Comparison of ENCODE assay signal across 15 cellular contexts in genomic region chrX:154351183-154352011, GRCh38. TPM values are rescaled to one million over a fixed set of nuclear protein-coding genes. Genes with fewer than 3 reads are reported as not detected.
DNase-seq lines count a peak whose midpoint lies in the region; ATAC-seq and TF ChIP-seq lines count a peak whose summit lies in the region.
"Had no signal": no experiment of that assay in that cellular context is flagged by ENCODE, and none has a peak within 500 bp of the region (broad histone marks: within the 10 kb centered on the region; RNA-seq: fewer than 3 reads in every experiment).

No MANE protein-coding gene starts in this region.

- peaks cover 15% of the 10 kb centered on the region for H3K36me3 Mint-ChIP-seq in activated T-helper 1 cell treated with anti-CD3 and anti-CD28 coated beads, Interleukin-12 subunit alpha, Interleukin-12 subunit beta, Interleukin-2, Interleukin-4 antibody, amounts not matched to agents 30 ng/mL and 10 ng/mL and 1 ng/mL, durations not matched to agents 14 hours and 24 hours and 36 hours (ENCODE audit: low read depth)
- H3K36me3 Mint-ChIP-seq in activated B cell treated with CpG ODN at 0.5 μM for 24 hours (ENCODE audit: low read depth), result peaks cover 51% of the 10 kb centered on the region
- peaks cover 28 to 42% of the 10 kb centered on the region in 2 donors for H3K36me3 Mint-ChIP-seq in stimulated activated naive B cell treated with anti-CD40 and anti-IgM and Interleukin-4, amounts not matched to agents 10 μg/mL and 1 μg/mL and 100 μg/mL, for 72 hours

- H3K4me3 Mint-ChIP-seq in activated T-helper 1 cell treated with anti-CD3 and anti-CD28 coated beads, Interleukin-12 subunit alpha, Interleukin-12 subunit beta, Interleukin-2, Interleukin-4 antibody, amounts not matched to agents 30 ng/mL and 10 ng/mL and 1 ng/mL, durations not matched to agents 14 hours and 24 hours and 36 hours, result no peak overlapping the region
- H3K4me3 Mint-ChIP-seq in activated B cell treated with CpG ODN at 0.5 μM for 24 hours, result no peak overlapping the region
- no peak overlapping the region for H3K4me3 Mint-ChIP-seq in stimulated activated naive B cell treated with anti-CD40 and anti-IgM and Interleukin-4, amounts not matched to agents 10 μg/mL and 1 μg/mL and 100 μg/mL, for 72 hours

- no peak for TF ChIP-seq CTCF in activated B cell treated with CpG ODN at 0.5 μM for 24 hours (IDR thresholded peaks at IDR 0.05)

- no peaks in the 10 kb centered on the region for H3K9me3 Mint-ChIP-seq in activated T-helper 1 cell treated with anti-CD3 and anti-CD28 coated beads, Interleukin-12 subunit alpha, Interleukin-12 subunit beta, Interleukin-2, Interleukin-4 antibody, amounts not matched to agents 30 ng/mL and 10 ng/mL and 1 ng/mL, durations not matched to agents 14 hours and 24 hours and 36 hours
- no peaks in the 10 kb centered on the region for H3K9me3 Mint-ChIP-seq in activated B cell treated with CpG ODN at 0.5 μM for 24 hours
- H3K9me3 Mint-ChIP-seq in stimulated activated naive B cell treated with anti-CD40 and anti-IgM and Interleukin-4, amounts not matched to agents 10 μg/mL and 1 μg/mL and 100 μg/mL, for 72 hours, result no peaks in the 10 kb centered on the region

- DNase-seq in activated T-helper 1 cell treated with Interleukin-2 at 50 U/mL for 16 hours (ENCODE audit: low read depth) (peak; percentile 37), activated B cell treated with CpG ODN at 0.5 μM for 24 hours (no peak), 8988T (no peak), NCI-H1417 (lab: John Stamatoyannopoulos, UW) (no peak), NCI-H187 treated with DMSO at 0.1 percent for 48 hours (lab: John Stamatoyannopoulos, UW) (no peak)
- DNase-seq in activated T-helper 1 cell treated with anti-CD3 and anti-CD28 coated beads, Interleukin-12 subunit alpha, Interleukin-12 subunit beta, Interleukin-2, Interleukin-4 antibody, amounts not matched to agents 30 ng/mL and 10 ng/mL and 1 ng/mL, durations not matched to agents 14 hours and 24 hours and 36 hours (ENCODE audit: low spot score), result no peak
- DNase-seq in stimulated activated naive B cell treated with anti-CD40 and anti-IgM and Interleukin-4, amounts not matched to agents 10 μg/mL and 1 μg/mL and 100 μg/mL, for 72 hours, result no peak
- DNase-seq: foreskin melanocyte; NCI-H1092; NCI-H748 treated with DMSO at 0.1 percent for 48 hours; stimulated activated CD4-positive, alpha-beta T cell treated with anti-CD3 and anti-CD28 coated beads, Interleukin-4, amount 100 ng/mL, for 24 hours; thyroid gland had no signal

- peaks cover 7% of the 10 kb centered on the region for H3K4me1 Mint-ChIP-seq in activated T-helper 1 cell treated with anti-CD3 and anti-CD28 coated beads, Interleukin-12 subunit alpha, Interleukin-12 subunit beta, Interleukin-2, Interleukin-4 antibody, amounts not matched to agents 30 ng/mL and 10 ng/mL and 1 ng/mL, durations not matched to agents 14 hours and 24 hours and 36 hours (ENCODE audit: low read depth)
- H3K4me1 Mint-ChIP-seq in activated B cell treated with CpG ODN at 0.5 μM for 24 hours, result peaks cover 45% of the 10 kb centered on the region
- peaks cover 25 to 30% of the 10 kb centered on the region in 2 donors for H3K4me1 Mint-ChIP-seq in stimulated activated naive B cell treated with anti-CD40 and anti-IgM and Interleukin-4, amounts not matched to agents 10 μg/mL and 1 μg/mL and 100 μg/mL, for 72 hours

- POLR2A ChIA-PET in activated B cell treated with CpG ODN at 0.5 μM for 24 hours (lab: Charles Lee), result interaction anchor here (0.5 to 6.3 kb wide), 2 partner anchors 18 to 258 kb away, joined by 6 to 56 read pairs; no protein-coding TSS in a partner anchor

- CTCF ChIA-PET in activated B cell treated with CpG ODN at 0.5 μM for 24 hours (lab: Charles Lee), result no interaction called here

- no peaks in the 10 kb centered on the region for H3K27me3 Mint-ChIP-seq in activated T-helper 1 cell treated with anti-CD3 and anti-CD28 coated beads, Interleukin-12 subunit alpha, Interleukin-12 subunit beta, Interleukin-2, Interleukin-4 antibody, amounts not matched to agents 30 ng/mL and 10 ng/mL and 1 ng/mL, durations not matched to agents 14 hours and 24 hours and 36 hours (ENCODE audit: insufficient read depth)
- H3K27me3 Mint-ChIP-seq in activated B cell treated with CpG ODN at 0.5 μM for 24 hours, result no peaks in the 10 kb centered on the region
- H3K27me3 Mint-ChIP-seq in stimulated activated naive B cell treated with anti-CD40 and anti-IgM and Interleukin-4, amounts not matched to agents 10 μg/mL and 1 μg/mL and 100 μg/mL, for 72 hours, result no peaks in the 10 kb centered on the region

- no peak overlapping the region for H3K27ac Mint-ChIP-seq in activated T-helper 1 cell treated with anti-CD3 and anti-CD28 coated beads, Interleukin-12 subunit alpha, Interleukin-12 subunit beta, Interleukin-2, Interleukin-4 antibody, amounts not matched to agents 30 ng/mL and 10 ng/mL and 1 ng/mL, durations not matched to agents 14 hours and 24 hours and 36 hours
- peak overlapping the region; percentile 56 for H3K27ac Mint-ChIP-seq in activated B cell treated with CpG ODN at 0.5 μM for 24 hours
- peak overlapping the region; percentile 73 for H3K27ac Mint-ChIP-seq in stimulated activated naive B cell treated with anti-CD40 and anti-IgM and Interleukin-4, amounts not matched to agents 10 μg/mL and 1 μg/mL and 100 μg/mL, for 72 hours

- intact Hi-C loops in activated T-helper 1 cell treated with anti-CD3 and anti-CD28 coated beads, Interleukin-12 subunit alpha, Interleukin-12 subunit beta, Interleukin-2, Interleukin-4 antibody, amounts not matched to agents 30 ng/mL and 10 ng/mL and 1 ng/mL, durations not matched to agents 14 hours and 24 hours and 36 hours (cut with micrococcal nuclease), result no loop called here
- intact Hi-C loops in activated B cell treated with CpG ODN at 0.5 μM for 24 hours (cut with micrococcal nuclease), result no loop called here

- ATAC-seq in activated B cell treated with CpG ODN at 0.5 μM for 24 hours (ENCODE audit: low read depth) (peak; percentile 43), esophagus mucosa (peak; percentile 37)
- no peak for ATAC-seq in stimulated activated naive B cell treated with anti-CD40 and anti-IgM and Interleukin-4, amounts not matched to agents 10 μg/mL and 1 μg/mL and 100 μg/mL, for 72 hours (replicated peaks)
- ATAC-seq: SK-N-SH treated with all-trans-retinoic acid at 6 μM for 48 hours had no signal

RNA-seq across cellular contexts. Expression of gene FLNA, which starts 23.0 kb away (rescaled TPM):
- 854 and 873 TPM in 2 replicates for total RNA-seq in activated T-helper 1 cell treated with anti-CD3 and anti-CD28 coated beads, Interleukin-12 subunit alpha, Interleukin-12 subunit beta, Interleukin-2, Interleukin-4 antibody, amounts not matched to agents 30 ng/mL and 10 ng/mL and 1 ng/mL, durations not matched to agents 14 hours and 24 hours and 36 hours
- 605 and 679 TPM in 2 replicates for total RNA-seq in activated B cell treated with CpG ODN at 0.5 μM for 24 hours
- 417 TPM for total RNA-seq in esophagus mucosa

RNA-seq across cellular contexts. Expression of gene EMD, which starts 27.7 kb away (rescaled TPM):
- 83.3 and 85.5 TPM in 2 replicates for total RNA-seq in activated T-helper 1 cell treated with anti-CD3 and anti-CD28 coated beads, Interleukin-12 subunit alpha, Interleukin-12 subunit beta, Interleukin-2, Interleukin-4 antibody, amounts not matched to agents 30 ng/mL and 10 ng/mL and 1 ng/mL, durations not matched to agents 14 hours and 24 hours and 36 hours
- 68.4 and 70.2 TPM in 2 replicates for total RNA-seq in activated B cell treated with CpG ODN at 0.5 μM for 24 hours
- 49.3 TPM for total RNA-seq in esophagus mucosa

RNA-seq across cellular contexts. Expression of gene RPL10, which starts 46.8 kb away (rescaled TPM):
- 2,208 and 2,261 TPM in 2 replicates for total RNA-seq in activated T-helper 1 cell treated with anti-CD3 and anti-CD28 coated beads, Interleukin-12 subunit alpha, Interleukin-12 subunit beta, Interleukin-2, Interleukin-4 antibody, amounts not matched to agents 30 ng/mL and 10 ng/mL and 1 ng/mL, durations not matched to agents 14 hours and 24 hours and 36 hours
- 5,113 and 5,534 TPM in 2 replicates for total RNA-seq in activated B cell treated with CpG ODN at 0.5 μM for 24 hours
- total RNA-seq in esophagus mucosa, result 2,565 TPM

RNA-seq across cellular contexts. Expression of gene TKTL1, which starts 55.8 kb away (rescaled TPM):
- 0.12 and 0.34 TPM in 2 replicates for total RNA-seq in activated T-helper 1 cell treated with anti-CD3 and anti-CD28 coated beads, Interleukin-12 subunit alpha, Interleukin-12 subunit beta, Interleukin-2, Interleukin-4 antibody, amounts not matched to agents 30 ng/mL and 10 ng/mL and 1 ng/mL, durations not matched to agents 14 hours and 24 hours and 36 hours
- total RNA-seq in activated B cell treated with CpG ODN at 0.5 μM for 24 hours, result not detected in 2 replicates
- total RNA-seq in esophagus mucosa, result not detected
- total RNA-seq: HT1080 had no signal

RNA-seq across cellular contexts. Expression of gene TEX28, which starts 56.5 kb away (rescaled TPM):
- not detected in 2 replicates for total RNA-seq in activated T-helper 1 cell treated with anti-CD3 and anti-CD28 coated beads, Interleukin-12 subunit alpha, Interleukin-12 subunit beta, Interleukin-2, Interleukin-4 antibody, amounts not matched to agents 30 ng/mL and 10 ng/mL and 1 ng/mL, durations not matched to agents 14 hours and 24 hours and 36 hours
- total RNA-seq in activated B cell treated with CpG ODN at 0.5 μM for 24 hours, result not detected in 2 replicates
- not detected for total RNA-seq in esophagus mucosa
- total RNA-seq: HT1080, thyroid gland had no signal

Comparison
In these comparisons a context has a peak if more than half of its experiments do, and no peak if none do; other contexts are left out.
1. ATAC-seq: peak in activated B cell treated with CpG ODN at 0.5 μM for 24 hours (single experiment) and esophagus mucosa (single experiment); none in stimulated activated naive B cell treated with anti-CD40 and anti-IgM and Interleukin-4, amounts not matched to agents 10 μg/mL and 1 μg/mL and 100 μg/mL, for 72 hours (0 of 2).